Comparison of ENCODE assay signal across 7 cellular contexts in the genomic region with DNA sequence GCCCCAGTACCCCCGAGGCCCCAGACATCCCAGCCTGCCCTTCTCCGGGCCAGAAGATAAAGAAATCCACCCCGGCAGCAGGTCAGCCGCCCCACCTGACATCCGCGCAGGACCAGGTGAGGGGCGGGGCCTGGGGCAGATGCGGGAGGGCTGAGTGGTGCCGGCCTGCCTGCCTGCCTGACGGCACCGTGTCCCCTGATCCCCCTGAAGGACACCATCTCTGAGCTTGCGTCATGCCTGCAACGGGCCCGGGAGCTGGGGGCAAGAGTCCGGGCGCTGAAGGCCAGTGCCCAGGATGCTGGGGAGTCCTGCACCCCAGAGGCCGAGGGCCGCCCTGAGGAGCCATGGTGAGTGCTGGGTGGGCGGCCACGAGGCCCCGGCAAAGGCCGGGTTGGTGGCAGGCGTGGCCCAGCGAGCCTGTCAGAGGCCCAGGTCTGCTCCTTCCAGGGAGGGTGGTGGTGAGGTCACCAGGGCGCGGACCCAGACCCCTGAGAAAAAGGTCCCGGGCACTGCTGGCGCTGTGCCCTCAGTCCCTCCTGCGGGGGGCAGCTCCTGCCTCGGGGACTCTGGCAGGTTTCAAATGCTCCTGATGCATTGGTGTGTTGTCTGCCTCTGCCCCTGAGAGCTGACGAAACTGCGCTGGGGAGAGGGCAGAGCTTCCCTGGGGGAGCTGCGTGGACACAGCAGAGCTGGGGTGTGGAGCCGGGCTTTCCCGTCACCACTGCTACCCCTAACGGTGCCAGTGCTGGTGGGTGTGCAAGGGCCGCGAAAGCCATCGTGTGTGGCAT.
DNase-seq lines count a peak whose midpoint lies in the region; FAIRE-seq and TF ChIP-seq lines count a peak whose summit lies in the region.

No MANE protein-coding gene starts in this region.

- H3K36me3 Mint-ChIP-seq in activated naive CD4-positive, alpha-beta T cell treated with anti-CD3 and anti-CD28 coated beads, Interleukin-2, amount 50 U/mL, for 24 hours: no peaks in the 10 kb centered on the region

- peaks cover 26% of the 10 kb centered on the region for H3K4me1 Mint-ChIP-seq in activated naive CD4-positive, alpha-beta T cell treated with anti-CD3 and anti-CD28 coated beads, Interleukin-2, amount 50 U/mL, for 24 hours

- H3K27me3 Mint-ChIP-seq in activated naive CD4-positive, alpha-beta T cell treated with anti-CD3 and anti-CD28 coated beads, Interleukin-2, amount 50 U/mL, for 24 hours: no peaks in the 10 kb centered on the region

- H3K9me3 Mint-ChIP-seq in activated naive CD4-positive, alpha-beta T cell treated with anti-CD3 and anti-CD28 coated beads, Interleukin-2, amount 50 U/mL, for 24 hours: no peaks in the 10 kb centered on the region

- DNase-seq in GM12864 (ENCODE audit: low read depth): no peak
- DNase-seq in LNCaP clone FGC (ENCODE audit: low read depth): no peak
- DNase-seq in left kidney (ENCODE audit: low read depth, low spot score): peak; percentile 59
- no peak for DNase-seq in NOMO-1 treated with DMSO at 0.1 percent for 48 hours (lab: John Stamatoyannopoulos, UW; ENCODE audit: unreplicated experiment)
- no peak for DNase-seq in RCC 7860 (ENCODE audit: low spot score)
- DNase-seq in GM19240 (ENCODE audit: insufficient read length, low spot score): no peak

- TF ChIP-seq CTCF in GM12864 (IDR thresholded peaks at IDR 0.05; ENCODE audit: low read depth, low read length, missing control alignments) (no peak), LNCaP clone FGC (IDR thresholded peaks at IDR 0.05; ENCODE audit: control insufficient read depth, extremely low read depth, insufficient read depth) (no peak)

- FAIRE-seq in RCC 7860 (lab: Jason Lieb, UNC): no peak

- peak overlapping the region; percentile 30 for H3K27ac Mint-ChIP-seq in activated naive CD4-positive, alpha-beta T cell treated with anti-CD3 and anti-CD28 coated beads, Interleukin-2, amount 50 U/mL, for 24 hours

- H3K4me3 Mint-ChIP-seq in activated naive CD4-positive, alpha-beta T cell treated with anti-CD3 and anti-CD28 coated beads, Interleukin-2, amount 50 U/mL, for 24 hours: peak overlapping the region; percentile 68

- H3K4me3 ChIP-seq in GM12864 (ENCODE audit: low read depth, low read length): peak overlapping the region; percentile 80
- peak overlapping the region; percentile 76 for H3K4me3 ChIP-seq in LNCaP clone FGC (ENCODE audit: low read depth, low read length)
